In genomic region chr17:74779948-74780400, GRCh38 we compare ENCODE assay signal across 8 cellular contexts. TPM values are rescaled to one million over a fixed set of nuclear protein-coding genes. Genes with fewer than 3 reads are reported as not detected.
A peak's percentile ranks its signal among the peaks of the same experiment; 100 is the strongest.
DNase-seq lines count a peak whose midpoint lies in the region; ATAC-seq and TF ChIP-seq lines count a peak whose summit lies in the region.

No MANE protein-coding gene starts in this region.

- H3K27ac ChIP-seq in skeletal muscle tissue (ENCODE audit: low read depth, low read length) (peak overlapping the region; percentile 54), mammary epithelial cell (ENCODE audit: insufficient read depth, low read depth, low read length) (no peak overlapping the region)

- peak; percentile 57 for ATAC-seq in GM21529 (IDR thresholded peaks at IDR 0.05; ENCODE audit: unreplicated experiment)

- no TSS peak for BruUV-seq in mammary epithelial cell (replicated peaks; lab: Mats Ljungman, UMichigan)

- intact Hi-C loops in mammary epithelial cell (cut with micrococcal nuclease), result loop anchor here (5.0 to 10.0 kb wide), 2 partner anchors 33 to 575 kb away; partner anchors contain the start of genes NHERF1 and RPL38

- peak; percentile 100 for DNase-seq in AML-193 (lab: John Stamatoyannopoulos, UW)
- DNase-seq in SKM-1 (lab: John Stamatoyannopoulos, UW; ENCODE audit: unreplicated experiment), result peak; percentile 98
- peak; percentile 31 for DNase-seq in activated naive CD8-positive, alpha-beta T cell treated with anti-CD3 and anti-CD28 coated beads, Interleukin-2, amount 50 U/mL, for 16 hours (ENCODE audit: low read depth, low spot score)
- no peak for DNase-seq in mammary epithelial cell
- DNase-seq in NCI-H524 (lab: John Stamatoyannopoulos, UW), result no peak
- DNase-seq in NCI-H1092 (lab: John Stamatoyannopoulos, UW), result no peak

- H3K4me2 ChIP-seq in mammary epithelial cell (ENCODE audit: insufficient read depth, low read depth, low read length), result no peak overlapping the region

- CTCF ChIA-PET in mammary epithelial cell (lab: Charles Lee; ENCODE audit: low non-redundant PET), result no interaction called here

- H3K27me3 ChIP-seq in skeletal muscle tissue (ENCODE audit: control insufficient read depth in 3 of 3, insufficient read depth in 3 of 3, low read length in 3 of 3), result no peaks in the 10 kb centered on the region
- H3K27me3 ChIP-seq in mammary epithelial cell (ENCODE audit: insufficient read depth, low read length), result no peaks in the 10 kb centered on the region

- dilution Hi-C loops in mammary epithelial cell (cut with HindIII; ENCODE audit: low sequenced_read_pairs), result no loop called here

- no peaks in the 10 kb centered on the region for H4K20me1 ChIP-seq in mammary epithelial cell (ENCODE audit: insufficient read depth, low read length)

- WGBS in mammary epithelial cell (ENCODE audit: low coverage, missing lambda C conversion rate), result 75% methylated on average over 11 of the region's 11 CpGs

- H2AFZ ChIP-seq in mammary epithelial cell (ENCODE audit: low read depth, low read length), result no peak overlapping the region

- in situ Hi-C loops in mammary epithelial cell (cut with MboI; ENCODE audit: low sequenced_read_pairs in 2 of 2), result no loop called here

- H3K4me3 ChIP-seq in skeletal muscle tissue (ENCODE audit: low read length in 3 of 3), result no peak overlapping the region
- no peak overlapping the region for H3K4me3 ChIP-seq in mammary epithelial cell (replicated peaks in 1 of 3; ENCODE audit: insufficient read depth in 1 of 3, low read depth in 2 of 3, low read length in 3 of 3)

- H3K36me3 ChIP-seq in skeletal muscle tissue (ENCODE audit: control insufficient read depth in 3 of 3, insufficient read depth in 3 of 3, low read length in 3 of 3) (peaks cover 8 to 19% (median 10%) of the 10 kb centered on the region in 3 donors), mammary epithelial cell (ENCODE audit: insufficient read depth, low read length) (peaks cover 3% of the 10 kb centered on the region)

- H3K4me1 ChIP-seq in skeletal muscle tissue (ENCODE audit: control insufficient read depth in 3 of 3, insufficient read depth in 3 of 3, low read length in 3 of 3) (peaks cover 14 to 25% (median 15%) of the 10 kb centered on the region in 3 donors), mammary epithelial cell (ENCODE audit: insufficient read depth, low read length) (no peaks in the 10 kb centered on the region)

- TF ChIP-seq CTCF in mammary epithelial cell (conservative IDR thresholded peaks at IDR 0.05 in 1 of 2, IDR thresholded peaks at IDR 0.05 in 1 of 2; ENCODE audit: extremely low read depth in 1 of 2, insufficient read depth in 1 of 2, low read depth in 1 of 2, low read length in 2 of 2), result no peak

- H3K9me3 ChIP-seq in skeletal muscle tissue (ENCODE audit: control insufficient read depth in 3 of 3, low read length in 3 of 3), result no peaks in the 10 kb centered on the region
- no peaks in the 10 kb centered on the region for H3K9me3 ChIP-seq in mammary epithelial cell (replicated peaks; ENCODE audit: insufficient read depth, low read length)

- H3K9ac ChIP-seq in skeletal muscle tissue (ENCODE audit: low read depth in 1 of 3, low read length in 3 of 3), result no peak overlapping the region
- H3K9ac ChIP-seq in mammary epithelial cell (ENCODE audit: insufficient read depth, low read length), result no peak overlapping the region

- H3K79me2 ChIP-seq in mammary epithelial cell (ENCODE audit: insufficient read depth, low read length), result peaks cover 30% of the 10 kb centered on the region

RNA-seq across cellular contexts. Expression of gene NAT9, which starts 3.8 kb away (rescaled TPM):
- total RNA-seq in skeletal muscle tissue (17.7 TPM), mammary epithelial cell (10 to 100 TPM; 24.7 to 76.5 TPM)
- polyA plus RNA-seq in mammary epithelial cell, result 37.3 TPM
- 4.1 TPM for polyA minus RNA-seq in mammary epithelial cell

RNA-seq across cellular contexts. Expression of gene NHERF1, which starts 31.5 kb away (rescaled TPM):
- total RNA-seq in skeletal muscle tissue, result 5.2 TPM
- 10 to 100 TPM in 1 of 2 donors, 1 to 10 TPM in 1; 5.8 to 24.6 TPM for total RNA-seq in mammary epithelial cell
- 36.3 TPM for polyA plus RNA-seq in mammary epithelial cell
- polyA minus RNA-seq in mammary epithelial cell, result 59.6 TPM

RNA-seq across cellular contexts. Expression of gene RAB37, which starts 42.9 kb away (rescaled TPM):
- total RNA-seq in skeletal muscle tissue (1.0 TPM), mammary epithelial cell (not detected)
- polyA plus RNA-seq in mammary epithelial cell, result not detected
- not detected for polyA minus RNA-seq in mammary epithelial cell

Comparison
In these comparisons a context has a peak if more than half of its experiments do, and no peak if none do; other contexts are left out.
1. DNase-seq: peak in AML-193 (2 of 2), SKM-1 (single experiment) and activated naive CD8-positive, alpha-beta T cell treated with anti-CD3 and anti-CD28 coated beads, Interleukin-2, amount 50 U/mL, for 16 hours (single experiment); none in mammary epithelial cell (single experiment), NCI-H524 (0 of 2) and NCI-H1092 (single experiment).